ENCODE assay signal across 1 cellular context in the genomic region with DNA sequence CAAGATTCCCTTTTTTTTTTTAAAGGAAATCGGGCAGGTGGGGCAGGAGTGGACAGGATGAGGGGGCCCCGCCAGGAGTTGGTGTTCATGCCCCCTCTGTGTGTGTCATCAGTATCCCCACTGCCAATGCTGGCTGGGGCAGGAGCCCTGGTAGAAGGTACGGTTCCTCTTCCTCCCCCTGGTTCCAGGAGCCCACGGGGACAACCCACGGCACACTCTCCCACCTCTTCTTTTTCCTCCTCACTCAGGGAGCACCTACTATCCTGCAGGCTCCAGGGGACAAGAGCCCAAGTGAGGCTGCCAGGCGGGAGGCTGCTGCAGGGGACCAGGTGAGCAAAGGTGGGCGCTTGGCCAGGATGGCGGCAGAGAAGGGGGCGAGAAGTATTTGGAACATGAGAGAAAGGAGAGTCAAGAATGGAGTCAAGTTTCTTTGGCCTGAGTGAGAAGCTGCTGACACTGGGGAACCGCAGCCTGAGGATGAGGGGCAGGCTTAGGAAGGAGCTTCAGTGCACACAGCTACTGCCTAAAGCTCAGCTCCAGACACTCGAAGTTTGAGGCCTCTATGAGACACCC.
TF ChIP-seq lines count a peak whose summit lies in the region.

No MANE protein-coding gene starts in this region.

TF ChIP-seq in HEK293, 187 proteins besides CTCF, POLR2A, EP300 and RAD21:
- TF ChIP-seq ZFHX2 (tag by site-specific recombination; conservative IDR thresholded peaks at IDR 0.05), result peak; percentile 72
- peak; percentile 71; the same call in 1 of the 2 replicates for TF ChIP-seq EGR2 (tag by site-specific recombination; IDR thresholded peaks at IDR 0.05; ENCODE audit: low read depth)
- TF ChIP-seq, protein P1, sequence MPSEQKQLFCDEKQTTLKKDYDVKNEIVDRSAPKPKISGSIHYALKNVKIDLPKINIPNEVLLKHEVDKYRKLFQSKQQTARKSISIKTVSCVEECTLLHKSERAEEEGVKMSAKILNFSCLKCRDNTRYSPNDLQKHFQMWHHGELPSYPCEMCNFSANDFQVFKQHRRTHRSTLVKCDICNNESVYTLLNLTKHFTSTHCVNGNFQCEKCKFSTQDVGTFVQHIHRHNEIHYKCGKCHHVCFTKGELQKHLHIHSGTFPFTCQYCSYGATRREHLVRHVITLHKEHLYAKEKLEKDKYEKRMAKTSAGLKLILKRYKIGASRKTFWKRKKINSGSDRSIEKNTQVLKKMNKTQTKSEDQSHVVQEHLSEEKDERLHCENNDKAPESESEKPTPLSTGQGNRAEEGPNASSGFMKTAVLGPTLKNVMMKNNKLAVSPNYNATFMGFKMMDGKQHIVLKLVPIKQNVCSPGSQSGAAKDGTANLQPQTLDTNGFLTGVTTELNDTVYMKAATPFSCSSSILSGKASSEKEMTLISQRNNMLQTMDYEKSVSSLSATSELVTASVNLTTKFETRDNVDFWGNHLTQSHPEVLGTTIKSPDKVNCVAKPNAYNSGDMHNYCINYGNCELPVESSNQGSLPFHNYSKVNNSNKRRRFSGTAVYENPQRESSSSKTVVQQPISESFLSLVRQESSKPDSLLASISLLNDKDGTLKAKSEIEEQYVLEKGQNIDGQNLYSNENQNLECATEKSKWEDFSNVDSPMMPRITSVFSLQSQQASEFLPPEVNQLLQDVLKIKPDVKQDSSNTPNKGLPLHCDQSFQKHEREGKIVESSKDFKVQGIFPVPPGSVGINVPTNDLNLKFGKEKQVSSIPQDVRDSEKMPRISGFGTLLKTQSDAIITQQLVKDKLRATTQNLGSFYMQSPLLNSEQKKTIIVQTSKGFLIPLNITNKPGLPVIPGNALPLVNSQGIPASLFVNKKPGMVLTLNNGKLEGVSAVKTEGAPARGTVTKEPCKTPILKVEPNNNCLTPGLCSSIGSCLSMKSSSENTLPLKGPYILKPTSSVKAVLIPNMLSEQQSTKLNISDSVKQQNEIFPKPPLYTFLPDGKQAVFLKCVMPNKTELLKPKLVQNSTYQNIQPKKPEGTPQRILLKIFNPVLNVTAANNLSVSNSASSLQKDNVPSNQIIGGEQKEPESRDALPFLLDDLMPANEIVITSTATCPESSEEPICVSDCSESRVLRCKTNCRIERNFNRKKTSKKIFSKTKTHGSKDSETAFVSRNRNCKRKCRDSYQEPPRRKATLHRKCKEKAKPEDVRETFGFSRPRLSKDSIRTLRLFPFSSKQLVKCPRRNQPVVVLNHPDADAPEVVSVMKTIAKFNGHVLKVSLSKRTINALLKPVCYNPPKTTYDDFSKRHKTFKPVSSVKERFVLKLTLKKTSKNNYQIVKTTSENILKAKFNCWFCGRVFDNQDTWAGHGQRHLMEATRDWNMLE (tag by site-specific recombination; conservative IDR thresholded peaks at IDR 0.05; ENCODE audit: low read depth), result no peak
TF ChIP-seq in HEK293: peak in this region for 2.
